Comparison of ENCODE assay signal across 8 cellular contexts in genomic region chr11:16001899-16002426, GRCh38.
DNase-seq lines count a peak whose midpoint lies in the region; FAIRE-seq and TF ChIP-seq lines count a peak whose summit lies in the region.

No MANE protein-coding gene starts in this region.

- FAIRE-seq in D721Med (lab: Jason Lieb, UNC): peak; percentile 98
- FAIRE-seq in GM12892 (lab: Jason Lieb, UNC): no peak

- H3K4me2 ChIP-seq in MM.1S (ENCODE audit: low read depth, low read length): peak overlapping the region; percentile 60
- peak overlapping the region; percentile 54 for H3K4me2 ChIP-seq in hepatocyte

- H3K9me3 ChIP-seq in MM.1S (replicated peaks; ENCODE audit: insufficient read depth, low read length) (no peaks in the 10 kb centered on the region), SJSA1 (replicated peaks) (no peaks in the 10 kb centered on the region), hepatocyte (ENCODE audit: low read depth) (no peaks in the 10 kb centered on the region)

- H2AFZ ChIP-seq in MM.1S (ENCODE audit: low read length) (peak overlapping the region; percentile 76), hepatocyte (no peak overlapping the region)

- H3K9ac ChIP-seq in MM.1S (ENCODE audit: low read length): peak overlapping the region; percentile 26; the same call in 1 of the 2 replicates

- peak overlapping the region; percentile 48 for H3K4me3 ChIP-seq in MM.1S (ENCODE audit: low read length)
- 0 out of 2 replicates have a peak overlapping the region, but pooled peaks have one; percentile 1 for H3K4me3 ChIP-seq in SJSA1
- H3K4me3 ChIP-seq in hepatocyte: no peak overlapping the region

- no peaks in the 10 kb centered on the region for H4K20me1 ChIP-seq in MM.1S (ENCODE audit: insufficient read depth, low read length)
- H4K20me1 ChIP-seq in hepatocyte (ENCODE audit: insufficient read depth, poor library complexity, severe bottlenecking): no peaks in the 10 kb centered on the region

- WGBS in hepatocyte (ENCODE audit: low lambda C conversion rate, missing lambda C conversion rate): 14% methylated on average over 4 of the region's 4 CpGs

- H3K27me3 ChIP-seq in MM.1S (replicated peaks; ENCODE audit: insufficient read depth, low read length): no peaks in the 10 kb centered on the region
- no peaks in the 10 kb centered on the region for H3K27me3 ChIP-seq in SJSA1 (replicated peaks)
- no peaks in the 10 kb centered on the region for H3K27me3 ChIP-seq in hepatocyte

- H3K27ac ChIP-seq in MM.1S (ENCODE audit: low read length) (peak overlapping the region; percentile 74), SJSA1 (peak overlapping the region; percentile 2), hepatocyte (peak overlapping the region; percentile 63)

- H3K79me2 ChIP-seq in MM.1S (ENCODE audit: low read length): no peaks in the 10 kb centered on the region
- no peaks in the 10 kb centered on the region for H3K79me2 ChIP-seq in hepatocyte

- no peak for TF ChIP-seq POLR2A in GM12892 (IDR thresholded peaks at IDR 0.05; ENCODE audit: low read depth, low read length)

- intact Hi-C loops in posterior cingulate gyrus (cut with DNase I): no loop called here

- DNase-seq in D721Med (ENCODE audit: insufficient read length, low spot score) (no peak), MM.1S (peak; percentile 78), SJSA1 (ENCODE audit: low read depth in 1 of 2, low spot score in 2 of 2) (peak; percentile 87 to 97), hepatocyte (ENCODE audit: low spot score) (peak; percentile 67), GM12892 (ENCODE audit: insufficient read length) (no peak), posterior cingulate gyrus (no peak), midbrain (lab: John Stamatoyannopoulos, UW) (no peak)
- no peak for DNase-seq in central memory CD4-positive, alpha-beta T cell

- no peaks in the 10 kb centered on the region for H3K36me3 ChIP-seq in MM.1S (replicated peaks; ENCODE audit: insufficient read depth, low read length)
- no peaks in the 10 kb centered on the region for H3K36me3 ChIP-seq in SJSA1
- no peaks in the 10 kb centered on the region for H3K36me3 ChIP-seq in hepatocyte (replicated peaks; ENCODE audit: insufficient read depth, low read depth)

- peak; percentile 55 for TF ChIP-seq CTCF in D721Med (IDR thresholded peaks at IDR 0.05; ENCODE audit: insufficient read depth, missing control alignments)
- TF ChIP-seq CTCF in MM.1S (IDR thresholded peaks at IDR 0.05; ENCODE audit: low read length): no peak
- TF ChIP-seq CTCF in hepatocyte (IDR thresholded peaks at IDR 0.05; ENCODE audit: poor library complexity): no peak

- H3K9me2 ChIP-seq in MM.1S (replicated peaks; ENCODE audit: insufficient read depth, low read length) (no peaks in the 10 kb centered on the region), hepatocyte (replicated peaks; ENCODE audit: insufficient read depth) (no peaks in the 10 kb centered on the region)

- H3K4me1 ChIP-seq in MM.1S (ENCODE audit: low read length) (peaks cover 15% of the 10 kb centered on the region), SJSA1 (replicated peaks) (peaks cover 18% of the 10 kb centered on the region), hepatocyte (ENCODE audit: insufficient read depth) (peaks cover 8% of the 10 kb centered on the region)

- 0 out of 2 replicates have a peak, but pooled peaks cover 10% of the 10 kb centered on the region for H3F3A ChIP-seq in MM.1S (ENCODE audit: insufficient read depth, low read length)

Comparison
In these comparisons a context has a peak if more than half of its experiments do, and no peak if none do; other contexts are left out.
1. DNase-seq: peak in MM.1S (single experiment), SJSA1 (2 of 2) and hepatocyte (single experiment); none in D721Med (single experiment), GM12892 (single experiment), posterior cingulate gyrus (0 of 10), midbrain (single experiment) and central memory CD4-positive, alpha-beta T cell (single experiment).
2. H3K27ac ChIP-seq: peak in every context shown above with its lines; median percentile 74 in MM.1S; 63 in hepatocyte; 2 in SJSA1.